In genomic region chr19:10961073-10961762, GRCh38 we compare ENCODE assay signal across 8 cellular contexts. TPM values are rescaled to one million over a fixed set of nuclear protein-coding genes. Genes with fewer than 3 reads are reported as not detected.
DNase-seq lines count a peak whose midpoint lies in the region; ATAC-seq and TF ChIP-seq lines count a peak whose summit lies in the region.

No MANE protein-coding gene starts in this region.

- H3K27me3 ChIP-seq in RWPE2 (ENCODE audit: insufficient read depth, poor library complexity, severe bottlenecking) (no peaks in the 10 kb centered on the region), suprapubic skin (no peaks in the 10 kb centered on the region)

- ATAC-seq in GM18502 (IDR thresholded peaks at IDR 0.05; ENCODE audit: poor library complexity, unreplicated experiment) (peak; percentile 40), HG02973 (IDR thresholded peaks at IDR 0.05; ENCODE audit: unreplicated experiment) (peak; percentile 33), RWPE2 (ENCODE audit: low read depth) (peak; percentile 20; the same call in 2 of the 3 replicates)

- H3K9me3 ChIP-seq in RWPE2 (ENCODE audit: severe bottlenecking) (no peaks in the 10 kb centered on the region), suprapubic skin (no peaks in the 10 kb centered on the region)

- in situ Hi-C loops in ACHN (cut with HindIII; ENCODE audit: low pct_ligation_motif_present, low pct_unique_long_range_greater_than_20kb, low sequenced_read_pairs): no loop called here

- H3K4me1 ChIP-seq in RWPE2 (ENCODE audit: insufficient read depth, poor library complexity, severe bottlenecking) (no peaks in the 10 kb centered on the region), suprapubic skin (peaks cover 34% of the 10 kb centered on the region)

- H3K4me3 ChIP-seq in RWPE2 (ENCODE audit: severe bottlenecking): peak overlapping the region; percentile 67
- peak overlapping the region; percentile 86 for H3K4me3 ChIP-seq in lower leg skin (ENCODE audit: low read depth, poor library complexity, severe bottlenecking)
- peak overlapping the region; percentile 93 for H3K4me3 ChIP-seq in suprapubic skin

- H3K36me3 ChIP-seq in RWPE2 (ENCODE audit: low read depth) (peaks cover 7% of the 10 kb centered on the region; the same call in 1 of the 2 replicates), suprapubic skin (no peaks in the 10 kb centered on the region)

- TF ChIP-seq POLR2A in lower leg skin (IDR thresholded peaks at IDR 0.05) (no peak), suprapubic skin (IDR thresholded peaks at IDR 0.05) (no peak)

- WGBS in lower leg skin, 2 donors: 0 to 1% methylated on average over 15 to 41 of the region's 88 CpGs
- under 1% methylated on average over 27 of the region's 88 CpGs for WGBS in suprapubic skin

- TF ChIP-seq CTCF in RWPE2 (IDR thresholded peaks at IDR 0.05; ENCODE audit: poor library complexity, severe bottlenecking): no peak
- TF ChIP-seq CTCF in lower leg skin (IDR thresholded peaks at IDR 0.05): no peak
- no peak for TF ChIP-seq CTCF in suprapubic skin (IDR thresholded peaks at IDR 0.05)

- peak overlapping the region; percentile 83 for H3K27ac ChIP-seq in RWPE2 (ENCODE audit: poor library complexity, severe bottlenecking)
- H3K27ac ChIP-seq in suprapubic skin: peak overlapping the region; percentile 94

- DNase-seq in ACHN (peak; percentile 36), RWPE2 (ENCODE audit: low spot score) (no peak), dermis blood vessel endothelial cell (peak; percentile 73), lower leg skin (ENCODE audit: low spot score in 2 of 2) (no peak), suprapubic skin (ENCODE audit: low spot score in 2 of 2) (no peak), OCI-M2 (lab: John Stamatoyannopoulos, UW; ENCODE audit: unreplicated experiment) (no peak)

- intact Hi-C loops in lower leg skin (cut with DNase I; ENCODE audit: low total_unique reads): no loop called here

- no peak for TF ChIP-seq EP300 in suprapubic skin (IDR thresholded peaks at IDR 0.05)

RNA-seq across cellular contexts. Expression of gene SMARCA4, which starts 0.4 kb away (rescaled TPM):
- total RNA-seq in dermis blood vessel endothelial cell: 74.2 and 180 TPM in 2 replicates
- 100 to 1,000 TPM in 1 of 4 donors, 10 to 100 TPM in 3; 78.4 to 115 (median 81.7) TPM for total RNA-seq in lower leg skin
- 100 to 1,000 TPM in 2 of 4 donors, 10 to 100 TPM in 2; 85.2 to 142 (median 101) TPM for total RNA-seq in suprapubic skin

RNA-seq across cellular contexts. Expression of gene TIMM29, which starts 32.6 kb away (rescaled TPM):
- total RNA-seq in dermis blood vessel endothelial cell: 38.5 and 39.0 TPM in 2 replicates
- total RNA-seq in lower leg skin: 10 to 100 TPM; 39.6 to 53.2 (median 49.8) TPM
- 10 to 100 TPM; 25.7 to 36.3 (median 33.0) TPM for total RNA-seq in suprapubic skin

RNA-seq across cellular contexts. Expression of gene YIPF2, which starts 32.8 kb away (rescaled TPM):
- total RNA-seq in dermis blood vessel endothelial cell (67.1 and 106 TPM in 2 replicates), lower leg skin (10 to 100 TPM; 38.4 to 55.3 (median 47.8) TPM), suprapubic skin (10 to 100 TPM; 32.4 to 68.0 (median 50.2) TPM)

Comparison
In these comparisons a context has a peak if more than half of its experiments do, and no peak if none do; other contexts are left out.
1. DNase-seq: peak in ACHN (single experiment) and dermis blood vessel endothelial cell (single experiment); none in RWPE2 (single experiment), lower leg skin (0 of 2), suprapubic skin (0 of 2) and OCI-M2 (single experiment).
2. Peak in every context shown above with its lines, with median percentiles within 50 percentile points of each other: ATAC-seq and H3K4me3 ChIP-seq.